In genomic region chr6:20318851-20319387, GRCh38 we compare ENCODE assay signal across 18 cellular contexts.
A peak's percentile ranks its signal among the peaks of the same experiment; 100 is the strongest.
DNase-seq lines count a peak whose midpoint lies in the region; ATAC-seq and TF ChIP-seq lines count a peak whose summit lies in the region.
"Had no signal": no experiment of that assay in that cellular context is flagged by ENCODE, and none has a peak within 500 bp of the region (broad histone marks: within the 10 kb centered on the region; RNA-seq: fewer than 3 reads in every experiment).

No MANE protein-coding gene starts in this region.

- H3K36me3 ChIP-seq in MM.1S (replicated peaks; ENCODE audit: insufficient read depth, low read length), result no peaks in the 10 kb centered on the region
- H3K36me3 ChIP-seq in heart right ventricle, result no peaks in the 10 kb centered on the region
- H3K36me3 ChIP-seq: BLaER1 treated with 17β-estradiol and CSF1 and Interleukin-3, amounts not matched to agents 10 nM and 100 nM; cardiac muscle cell had no signal

- WGBS in heart right ventricle, 2 donors, result 96% methylated on average over 36 to 37 of the region's 37 CpGs

- no peak overlapping the region for H2AFZ ChIP-seq in MM.1S (ENCODE audit: low read length)

- intact Hi-C loops in activated CD4-positive, alpha-beta T cell treated with anti-CD3 and anti-CD28 coated beads, Interleukin-2, amount 10 ng/mL, durations not matched to agents 24 days and 14 days (cut with micrococcal nuclease), result loop anchor here (5.0 kb wide), 1 partner anchor 48 kb away; no protein-coding TSS in a partner anchor
- intact Hi-C loops in heart right ventricle (cut with DNase I), result no loop called here

- H3K9ac ChIP-seq in MM.1S (ENCODE audit: low read length), result no peak overlapping the region

- no peaks in the 10 kb centered on the region for H3K27me3 ChIP-seq in MM.1S (replicated peaks; ENCODE audit: insufficient read depth, low read length)
- H3K27me3 ChIP-seq in heart right ventricle, result no peaks in the 10 kb centered on the region
- H3K27me3 ChIP-seq: BLaER1 treated with 17β-estradiol and CSF1 and Interleukin-3, amounts not matched to agents 10 nM and 100 nM; cardiac muscle cell had no signal

- no peaks in the 10 kb centered on the region for H3K36me3 Mint-ChIP-seq in activated CD4-positive, alpha-beta T cell treated with anti-CD3 and anti-CD28 coated beads, Interleukin-2, amount 10 ng/mL, durations not matched to agents 24 days and 14 days (ENCODE audit: low read depth)
- peaks cover 2% of the 10 kb centered on the region for H3K36me3 Mint-ChIP-seq in activated naive CD8-positive, alpha-beta T cell treated with anti-CD3 and anti-CD28 coated beads, Interleukin-2, amount 50 U/mL, for 24 hours (ENCODE audit: low read depth)
- peaks cover 7% of the 10 kb centered on the region for H3K36me3 Mint-ChIP-seq in stimulated activated effector memory CD8-positive, alpha-beta T cell treated with anti-CD3 and anti-CD28 coated beads, Interleukin-12 subunit alpha, Interleukin-12 subunit beta, amount 100 ng/mL, for 72 hours

- no peaks in the 10 kb centered on the region for H3K79me2 ChIP-seq in MM.1S (ENCODE audit: low read length)

- no peak for DNase-seq in activated CD4-positive, alpha-beta T cell treated with anti-CD3 and anti-CD28 coated beads, Interleukin-2, amount 10 ng/mL, durations not matched to agents 24 days and 14 days
- no peak for DNase-seq in activated CD4-positive, alpha-beta T cell treated with anti-CD3 and anti-CD28 coated beads for 1 hour
- no peak for DNase-seq in MM.1S
- DNase-seq in activated naive CD8-positive, alpha-beta T cell treated with anti-CD3 and anti-CD28 coated beads, Interleukin-2, amount 50 U/mL, for 24 hours, result no peak
- DNase-seq in stimulated activated effector memory CD8-positive, alpha-beta T cell treated with anti-CD3 and anti-CD28 coated beads, Interleukin-12 subunit alpha, Interleukin-12 subunit beta, amount 100 ng/mL, for 72 hours (ENCODE audit: low spot score in 2 of 2), result no peak
- DNase-seq in 8988T, result no peak
- DNase-seq in heart right ventricle, result no peak
- DNase-seq in DMS79 (lab: John Stamatoyannopoulos, UW), result no peak
- DNase-seq: amniotic stem cell; DMS 273 treated with DMSO at 0.1 percent for 48 hours; NCI-H1417 treated with DMSO at 0.1 percent for 48 hours; NCI-H2107; NCI-H524; stimulated activated CD4-positive, alpha-beta T cell treated with anti-CD3 and anti-CD28 coated beads, Interleukin-4, amount 100 ng/mL, for 1 hour had no signal

- H3K4me1 ChIP-seq in MM.1S (ENCODE audit: low read length), result peaks cover 5% of the 10 kb centered on the region; the same call in 1 of the 2 replicates
- H3K4me1 ChIP-seq in heart right ventricle, result peaks cover 0 to 6% (median 0%) of the 10 kb centered on the region in 9 donors

- H3K27me3 Mint-ChIP-seq in activated CD4-positive, alpha-beta T cell treated with anti-CD3 and anti-CD28 coated beads, Interleukin-2, amount 10 ng/mL, durations not matched to agents 24 days and 14 days, result peaks cover 13% of the 10 kb centered on the region
- H3K27me3 Mint-ChIP-seq in activated naive CD8-positive, alpha-beta T cell treated with anti-CD3 and anti-CD28 coated beads, Interleukin-2, amount 50 U/mL, for 24 hours, result no peaks in the 10 kb centered on the region

- H3K9me3 ChIP-seq in MM.1S (replicated peaks; ENCODE audit: insufficient read depth, low read length) (no peaks in the 10 kb centered on the region), heart right ventricle (no peaks in the 10 kb centered on the region)

- H4K20me1 ChIP-seq in MM.1S (ENCODE audit: insufficient read depth, low read length), result no peaks in the 10 kb centered on the region
- H4K20me1 ChIP-seq: BLaER1 treated with 17β-estradiol and CSF1 and Interleukin-3, amounts not matched to agents 10 nM and 100 nM had no signal

- peak overlapping the region; percentile 83 for H3K4me3 Mint-ChIP-seq in activated CD4-positive, alpha-beta T cell treated with anti-CD3 and anti-CD28 coated beads, Interleukin-2, amount 10 ng/mL, durations not matched to agents 24 days and 14 days
- no peak overlapping the region for H3K4me3 Mint-ChIP-seq in activated naive CD8-positive, alpha-beta T cell treated with anti-CD3 and anti-CD28 coated beads, Interleukin-2, amount 50 U/mL, for 24 hours
- peak overlapping the region; percentile 73 for H3K4me3 Mint-ChIP-seq in stimulated activated effector memory CD8-positive, alpha-beta T cell treated with anti-CD3 and anti-CD28 coated beads, Interleukin-12 subunit alpha, Interleukin-12 subunit beta, amount 100 ng/mL, for 72 hours
- H3K4me3 Mint-ChIP-seq: GM23338 had no signal

- peak overlapping the region; percentile 94 for H3K27ac Mint-ChIP-seq in activated CD4-positive, alpha-beta T cell treated with anti-CD3 and anti-CD28 coated beads, Interleukin-2, amount 10 ng/mL, durations not matched to agents 24 days and 14 days
- peak overlapping the region; percentile 92 for H3K27ac Mint-ChIP-seq in activated naive CD8-positive, alpha-beta T cell treated with anti-CD3 and anti-CD28 coated beads, Interleukin-2, amount 50 U/mL, for 24 hours
- H3K27ac Mint-ChIP-seq in stimulated activated effector memory CD8-positive, alpha-beta T cell treated with anti-CD3 and anti-CD28 coated beads, Interleukin-12 subunit alpha, Interleukin-12 subunit beta, amount 100 ng/mL, for 72 hours, result peak overlapping the region; percentile 89
- H3K27ac Mint-ChIP-seq: GM23338 had no signal

- peak overlapping the region; percentile 89; the same call in 1 of the 2 replicates for H3K4me2 ChIP-seq in MM.1S (ENCODE audit: low read depth, low read length)
- H3K4me2 ChIP-seq: GM23338, smooth muscle cell had no signal

- H3K27ac ChIP-seq in MM.1S (ENCODE audit: low read length), result peak overlapping the region; percentile 94; the same call in 1 of the 2 replicates
- no peak overlapping the region for H3K27ac ChIP-seq in heart right ventricle
- H3K27ac ChIP-seq: cardiac muscle cell had no signal

- no peaks in the 10 kb centered on the region for H3K9me2 ChIP-seq in MM.1S (replicated peaks; ENCODE audit: insufficient read depth, low read length)

- peaks cover 15% of the 10 kb centered on the region for H3F3A ChIP-seq in MM.1S (ENCODE audit: insufficient read depth, low read length)

- no peaks in the 10 kb centered on the region for H3K9me3 Mint-ChIP-seq in activated CD4-positive, alpha-beta T cell treated with anti-CD3 and anti-CD28 coated beads, Interleukin-2, amount 10 ng/mL, durations not matched to agents 24 days and 14 days
- H3K9me3 Mint-ChIP-seq in activated naive CD8-positive, alpha-beta T cell treated with anti-CD3 and anti-CD28 coated beads, Interleukin-2, amount 50 U/mL, for 24 hours, result peaks cover 7% of the 10 kb centered on the region
- H3K9me3 Mint-ChIP-seq in stimulated activated effector memory CD8-positive, alpha-beta T cell treated with anti-CD3 and anti-CD28 coated beads, Interleukin-12 subunit alpha, Interleukin-12 subunit beta, amount 100 ng/mL, for 72 hours, result no peaks in the 10 kb centered on the region

- H3K4me3 ChIP-seq in MM.1S (ENCODE audit: low read length) (peak overlapping the region; percentile 70; the same call in 1 of the 2 replicates), heart right ventricle (no peak overlapping the region)
- H3K4me3 ChIP-seq: cardiac muscle cell, GM23338, smooth muscle cell had no signal

- peaks cover 12% of the 10 kb centered on the region for H3K4me1 Mint-ChIP-seq in activated CD4-positive, alpha-beta T cell treated with anti-CD3 and anti-CD28 coated beads, Interleukin-2, amount 10 ng/mL, durations not matched to agents 24 days and 14 days
- H3K4me1 Mint-ChIP-seq in activated naive CD8-positive, alpha-beta T cell treated with anti-CD3 and anti-CD28 coated beads, Interleukin-2, amount 50 U/mL, for 24 hours, result peaks cover 15% of the 10 kb centered on the region
- H3K4me1 Mint-ChIP-seq in stimulated activated effector memory CD8-positive, alpha-beta T cell treated with anti-CD3 and anti-CD28 coated beads, Interleukin-12 subunit alpha, Interleukin-12 subunit beta, amount 100 ng/mL, for 72 hours, result peaks cover 14% of the 10 kb centered on the region
- H3K4me1 Mint-ChIP-seq: GM23338 had no signal

- no peak for ATAC-seq in activated naive CD8-positive, alpha-beta T cell treated with anti-CD3 and anti-CD28 coated beads, Interleukin-2, amount 50 U/mL, for 24 hours
- ATAC-seq in stimulated activated effector memory CD8-positive, alpha-beta T cell treated with anti-CD3 and anti-CD28 coated beads, Interleukin-12 subunit alpha, Interleukin-12 subunit beta, amount 100 ng/mL, for 72 hours, result no peak
- ATAC-seq in heart right ventricle, result no peak
- ATAC-seq: GM23338 had no signal

- no peak for TF ChIP-seq CTCF in MM.1S (IDR thresholded peaks at IDR 0.05; ENCODE audit: low read length)
- no peak for TF ChIP-seq CTCF in heart right ventricle (IDR thresholded peaks at IDR 0.05)
